Comparison of ENCODE assay signal across 35 cellular contexts in the genomic region with DNA sequence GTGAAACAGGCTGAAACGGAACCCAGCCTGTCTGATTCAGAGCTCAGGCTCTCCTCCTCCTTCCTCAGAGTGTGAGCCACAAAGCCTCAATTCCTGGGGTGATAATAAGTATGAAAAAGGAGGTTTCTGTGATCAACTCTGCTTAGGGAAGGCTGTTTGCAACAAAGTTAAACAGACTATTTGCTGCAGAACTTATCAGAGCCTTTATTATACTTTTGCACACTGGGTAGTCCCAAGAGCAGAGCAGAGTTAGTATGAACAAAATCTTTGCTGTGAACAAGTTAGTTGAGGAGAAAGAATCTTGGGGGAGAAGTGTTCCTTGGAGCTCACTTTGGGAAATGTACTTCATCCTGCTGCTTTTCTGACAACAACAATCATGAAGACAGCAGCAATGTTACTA.
"Had no signal": no experiment of that assay in that cellular context is flagged by ENCODE, and none has a peak within 500 bp of the region (broad histone marks: within the 10 kb centered on the region; RNA-seq: fewer than 3 reads in every experiment).

No MANE protein-coding gene starts in this region.

- H3K27me3 ChIP-seq: MG63 had no signal

- H3K9ac ChIP-seq: KMS-11 had no signal

- H3K4me3 ChIP-seq: MG63 had no signal

- H3K36me3 ChIP-seq: MG63 had no signal

- H3K9me3 ChIP-seq: MG63 had no signal

- H3K27ac ChIP-seq: KMS-11 had no signal

- DNase-seq: Karpas-422, Kasumi-1, MG63, MM.1S, MV-4-11, NCI-H1048, NCI-H1092, NCI-H1092 treated with DMSO at 0.1 percent for 48 hours, NCI-H1105, NCI-H1105 treated with DMSO at 0.1 percent for 48 hours, NCI-H1417 treated with DMSO at 0.1 percent for 48 hours, NCI-H1436, NCI-H1436 treated with DMSO at 0.1 percent for 48 hours, NCI-H146, NCI-H1694, NCI-H1694 treated with DMSO at 0.1 percent for 48 hours, NCI-H187, NCI-H187 treated with DMSO at 0.1 percent for 48 hours, NCI-H1930, NCI-H2029, NCI-H2029 treated with DMSO at 0.1 percent for 48 hours, NCI-H2081, NCI-H2081 treated with DMSO at 0.1 percent for 48 hours, NCI-H2107, NCI-H2171, NCI-H2171 treated with DMSO at 0.1 percent for 48 hours, NCI-H2227 treated with DMSO at 0.1 percent for 48 hours, NCI-H226, NCI-H345, NCI-H446, NCI-H446 treated with DMSO at 0.1 percent for 48 hours, NCI-H510A, NCI-H510A treated with DMSO at 0.1 percent for 48 hours, NCI-H524 had no signal

- H3K4me2 ChIP-seq: KMS-11 had no signal
